ENCODE assay signal across 16 cellular contexts in the genomic region with DNA sequence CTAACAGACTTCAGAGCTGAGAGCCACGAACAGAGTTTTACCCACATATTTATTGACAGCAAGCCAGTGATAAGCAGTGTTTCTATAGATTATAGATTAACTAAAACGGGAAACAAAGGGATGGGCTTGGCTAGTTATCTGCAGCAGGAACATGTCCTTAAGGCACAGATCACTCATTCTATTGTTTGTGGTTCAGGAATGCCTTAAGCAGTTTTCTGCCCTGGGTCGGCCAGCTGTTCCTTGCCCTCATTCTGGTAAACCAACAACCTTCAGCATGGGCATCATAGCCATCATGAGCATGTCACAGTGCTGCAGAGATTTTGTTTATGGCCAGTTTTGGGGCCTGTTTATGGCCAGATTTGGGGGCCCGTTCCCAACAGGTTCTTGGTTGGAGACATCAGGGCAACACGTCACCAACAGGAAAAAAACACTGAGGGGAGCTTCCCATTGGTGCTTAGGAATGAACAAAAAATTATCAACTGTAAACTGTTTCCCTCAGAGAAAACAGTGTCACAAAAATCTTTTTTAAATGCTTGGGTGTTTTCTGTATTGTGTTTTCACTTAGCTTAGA. TPM values are rescaled to one million over a fixed set of nuclear protein-coding genes. Genes with fewer than 3 reads are reported as not detected.
DNase-seq lines count a peak whose midpoint lies in the region; ATAC-seq, FAIRE-seq and TF ChIP-seq lines count a peak whose summit lies in the region.
"Not testable (repeated sequence)": the region's sequence is repeated elsewhere in the genome, so short reads cannot be mapped to it uniquely, and the experiment has no call there.
"Had no signal": no experiment of that assay in that cellular context is flagged by ENCODE, and none has a peak within 500 bp of the region (broad histone marks: within the 10 kb centered on the region; RNA-seq: fewer than 3 reads in every experiment).

No MANE protein-coding gene starts in this region.

- not testable (repeated sequence) for H3F3A ChIP-seq in smooth muscle cell (ENCODE audit: low read depth)

- FAIRE-seq in astrocyte (lab: Jason Lieb, UNC); HepG2 (lab: Jason Lieb, UNC): not testable (repeated sequence)

- H3K4me1 Mint-ChIP-seq in astrocyte (ENCODE audit: low read depth, unreplicated experiment): not testable (repeated sequence)

- in situ Hi-C loops in HepG2 (cut with HindIII; ENCODE audit: extremely low pct_ligation_motif_present, low pct_unique_long_range_greater_than_20kb): not testable (repeated sequence)

- H3K79me2 ChIP-seq in astrocyte (ENCODE audit: insufficient read depth, low read length); HepG2 (ENCODE audit: insufficient read depth, low read length); osteoblast (ENCODE audit: insufficient read depth, low read length); smooth muscle cell (ENCODE audit: low read depth): not testable (repeated sequence)

- not testable (repeated sequence) for TF ChIP-seq CTCF in RWPE2 (IDR thresholded peaks at IDR 0.05; ENCODE audit: poor library complexity, severe bottlenecking); astrocyte (IDR thresholded peaks at IDR 0.05; ENCODE audit: insufficient read depth, low read depth, low read length); HepG2 (CRISPR knock-in tag; IDR thresholded peaks at IDR 0.05); osteoblast (IDR thresholded peaks at IDR 0.05; ENCODE audit: extremely low read depth, low read depth, low read length); smooth muscle cell (IDR thresholded peaks at IDR 0.05; ENCODE audit: borderline replicate concordance, insufficient read depth, poor library complexity, severe bottlenecking)

- CTCF ChIA-PET in HepG2 (lab: Yijun Ruan, JAX; ENCODE audit: low intra/inter-chr PET ratio, low total read pairs): not testable (repeated sequence)

- H3K4me2 ChIP-seq in astrocyte (ENCODE audit: low read length) (peak overlapping the region; percentile 70), HepG2 (ENCODE audit: low read depth, low read length) (peak overlapping the region; percentile 66), osteoblast (ENCODE audit: insufficient read depth, low read length) (peak overlapping the region; percentile 79), smooth muscle cell (peak overlapping the region; percentile 2)

- intact Hi-C loops in HepG2 (cut with micrococcal nuclease; ENCODE audit: unreplicated experiment): loop anchor here (2.0 kb wide), 1 partner anchor 97 kb away; the partner anchor contains the start of genes MITD1 and MRPL30

- peaks cover 13% of the 10 kb centered on the region for H3K36me3 Mint-ChIP-seq in astrocyte (ENCODE audit: low read depth, unreplicated experiment)

- H3K36me3 ChIP-seq in RWPE2 (ENCODE audit: low read depth); astrocyte (ENCODE audit: insufficient read depth, low read length); HepG2 (replicated peaks in 1 of 2; ENCODE audit: control insufficient read depth in 1 of 2, insufficient read depth in 2 of 2, low read length in 2 of 2); osteoblast (ENCODE audit: insufficient read depth, low read length); smooth muscle cell (ENCODE audit: low read depth): not testable (repeated sequence)

- not testable (repeated sequence) for H3K4me1 ChIP-seq in RWPE2 (ENCODE audit: insufficient read depth, poor library complexity, severe bottlenecking); astrocyte (ENCODE audit: insufficient read depth, low read length); osteoblast (ENCODE audit: insufficient read depth, low read length); smooth muscle cell (ENCODE audit: low read depth)
- H3K4me1 ChIP-seq in HepG2 (ENCODE audit: insufficient read depth, low read length): peaks cover 39% of the 10 kb centered on the region

- not testable (repeated sequence) for H3K9me3 ChIP-seq in RWPE2 (ENCODE audit: severe bottlenecking); astrocyte (ENCODE audit: insufficient read depth, low read depth, low read length); osteoblast (ENCODE audit: low read depth, low read length); smooth muscle cell (replicated peaks; ENCODE audit: low read depth)
- H3K9me3 ChIP-seq in HepG2 (ENCODE audit: low read length): peaks cover 10% of the 10 kb centered on the region

- peak; percentile 4 for DNase-seq in DMS 273 (lab: John Stamatoyannopoulos, UW; ENCODE audit: unreplicated experiment)
- DNase-seq in LHCN-M2 (ENCODE audit: low read depth): peak; percentile 67
- DNase-seq in RWPE2 (ENCODE audit: low spot score); astrocyte (ENCODE audit: low read depth); epithelial cell of prostate (ENCODE audit: low read depth, low spot score); HepG2 (ENCODE audit: low spot score); osteoblast (ENCODE audit: insufficient read length, low spot score, missing footprints); smooth muscle cell (lab: John Stamatoyannopoulos, UW; ENCODE audit: unreplicated experiment): not testable (repeated sequence)

- H2AFZ ChIP-seq in astrocyte (ENCODE audit: low read depth, low read length); HepG2 (ENCODE audit: low read length); smooth muscle cell (ENCODE audit: low read depth): not testable (repeated sequence)
- H2AFZ ChIP-seq in osteoblast (ENCODE audit: low read length): peak overlapping the region; percentile 39

- not testable (repeated sequence) for H3K27me3 ChIP-seq in RWPE2 (ENCODE audit: insufficient read depth, poor library complexity, severe bottlenecking); astrocyte (ENCODE audit: insufficient read depth, low read length); HepG2 (ENCODE audit: control insufficient read depth in 1 of 2, insufficient read depth in 2 of 2, low read length in 2 of 2); osteoblast (ENCODE audit: insufficient read depth, low read length); smooth muscle cell (ENCODE audit: low read depth)

- TF ChIP-seq RAD21 in HepG2 (CRISPR knock-in tag; IDR thresholded peaks at IDR 0.05): not testable (repeated sequence)

- not testable (repeated sequence) for TF ChIP-seq EP300 in HepG2 (IDR thresholded peaks at IDR 0.05; ENCODE audit: low read depth in 2 of 2, low read length in 2 of 2); HepG2 (CRISPR knock-in tag; IDR thresholded peaks at IDR 0.05; ENCODE audit: borderline replicate concordance)

- H3K27ac ChIP-seq in RWPE2 (ENCODE audit: poor library complexity, severe bottlenecking): peak overlapping the region; percentile 22
- H3K27ac ChIP-seq in astrocyte (ENCODE audit: low read depth, low read length); osteoblast (ENCODE audit: low read depth, low read length); smooth muscle cell (ENCODE audit: low read depth): not testable (repeated sequence)
- H3K27ac ChIP-seq in epithelial cell of prostate: peak overlapping the region; percentile 54
- peak overlapping the region; percentile 64 for H3K27ac ChIP-seq in HepG2 (ENCODE audit: extremely low read length, insufficient read depth, low read length)

- not testable (repeated sequence) for H3K4me3 Mint-ChIP-seq in astrocyte (ENCODE audit: unreplicated experiment)

- peaks cover 19% of the 10 kb centered on the region for H3K9me3 Mint-ChIP-seq in astrocyte (ENCODE audit: unreplicated experiment)

- POLR2A ChIA-PET in HepG2 (lab: Yijun Ruan, JAX): interaction anchor here (1.1 to 3.4 kb wide), 6 partner anchors 46 to 212 kb away, joined by 3 to 22 read pairs (median 6); partner anchors contain the start of genes C2orf15, EIF5B, LIPT1 and REV1

- WGBS in HepG2 (ENCODE audit: low lambda C conversion rate): 31% methylated on average over 5 of the region's 5 CpGs
- 87% methylated on average over 5 of the region's 5 CpGs for WGBS in smooth muscle cell (ENCODE audit: low lambda C conversion rate)

- not testable (repeated sequence) for BruUV-seq in HepG2 (replicated peaks; lab: Mats Ljungman, UMichigan)

- peak overlapping the region; percentile 84 for H3K27ac Mint-ChIP-seq in astrocyte (ENCODE audit: unreplicated experiment)

- H3K4me3 ChIP-seq in RWPE2 (ENCODE audit: severe bottlenecking); astrocyte (ENCODE audit: insufficient read depth, low read depth, low read length); HepG2 (replicated peaks in 1 of 3; ENCODE audit: insufficient read depth in 1 of 3, low read depth in 2 of 3, low read length in 3 of 3); smooth muscle cell: not testable (repeated sequence)
- H3K4me3 ChIP-seq in osteoblast (ENCODE audit: insufficient read depth, low read length): peak overlapping the region; percentile 56

- not testable (repeated sequence) for H4K20me1 ChIP-seq in astrocyte (ENCODE audit: insufficient read depth, low read length); HepG2 (ENCODE audit: insufficient read depth, low read length); osteoblast (ENCODE audit: insufficient read depth, low read length); smooth muscle cell (ENCODE audit: low read depth)

- ATAC-seq in RWPE2 (ENCODE audit: low read depth); HepG2: not testable (repeated sequence)

- not testable (repeated sequence) for TF ChIP-seq POLR2A in HepG2 (IDR thresholded peaks at IDR 0.05; ENCODE audit: insufficient read depth in 1 of 2, low read depth in 2 of 2, low read length in 2 of 2)

- not testable (repeated sequence) for H3K27me3 Mint-ChIP-seq in astrocyte (ENCODE audit: low read depth, unreplicated experiment)

- H3K9ac ChIP-seq in astrocyte (ENCODE audit: low read length); HepG2 (ENCODE audit: insufficient read depth, low read depth, low read length); smooth muscle cell (ENCODE audit: low read depth): not testable (repeated sequence)

RNA-seq across cellular contexts. Expression of gene LYG1, which starts 22.7 kb away (rescaled TPM):
- 0.26 and 0.86 TPM in 2 replicates for total RNA-seq in LHCN-M2 (2014; rRNA removed)
- polyA plus RNA-seq in LHCN-M2 (2012): 0.28 TPM
- total RNA-seq in astrocyte: 1.1 and 1.3 TPM in 2 replicates
- 0.49 and 1.00 TPM in 2 replicates for total RNA-seq in HepG2 (2016; rRNA removed; fragmentation: Illumina TruSeq; extraction: Trizol)
- total RNA-seq in HepG2 (2016; cell fraction: cytosol; rRNA removed; fragmentation: Illumina TruSeq; extraction: Trizol; ENCODE audit: low read depth): 0.40 and 0.53 TPM in 2 replicates
- 0.39 and 1.0 TPM in 2 replicates for total RNA-seq in HepG2 (2016; cell fraction: insoluble cytoplasmic fraction; rRNA removed; fragmentation: Illumina TruSeq; extraction: Trizol)
- 0.31 and 0.68 TPM in 2 replicates for total RNA-seq in HepG2 (2016; cell fraction: membrane; rRNA removed; fragmentation: Illumina TruSeq; extraction: Trizol)
- 1.8 and 2.8 TPM in 2 replicates for total RNA-seq in HepG2 (2016; cell fraction: nucleus; rRNA removed; fragmentation: Illumina TruSeq; extraction: Trizol)
- polyA plus RNA-seq in HepG2 (2011; rRNA removed): 2.9 and 3.4 TPM in 2 replicates
- 1.0 and 1.1 TPM in 2 replicates for polyA plus RNA-seq in HepG2 (2011; cell fraction: cytosol; rRNA removed)
- 12.8 and 15.8 TPM in 2 replicates for polyA plus RNA-seq in HepG2 (2011; cell fraction: nucleus; rRNA removed)
- polyA plus RNA-seq in HepG2 (2012): 1.5 and 3.3 TPM in 2 replicates
- 0.41 and 0.78 TPM in 2 replicates for polyA plus RNA-seq in HepG2 (2016; cell fraction: cytosol; fragmentation: Illumina TruSeq; extraction: Trizol; ENCODE audit: low read depth)
- polyA plus RNA-seq in HepG2 (2016; cell fraction: insoluble cytoplasmic fraction; fragmentation: Illumina TruSeq; extraction: Trizol; ENCODE audit: low read depth): 0.44 TPM in 1 of 2 replicates, not detected in the other
- polyA plus RNA-seq in HepG2 (2016; cell fraction: membrane; fragmentation: Illumina TruSeq; extraction: Trizol; ENCODE audit: low read depth): 0.19 and 0.57 TPM in 2 replicates
- 6.3 and 6.6 TPM in 2 replicates for polyA plus RNA-seq in HepG2 (2016; cell fraction: nucleus; fragmentation: Illumina TruSeq; extraction: Trizol; ENCODE audit: insufficient read depth, low read depth)
- polyA minus RNA-seq in HepG2 (2011; rRNA and poly(A)+ RNA removed; ENCODE audit: low replicate concordance): 0.51 TPM in 1 of 2 replicates, not detected in the other
- polyA minus RNA-seq in HepG2 (2011; cell fraction: cytosol; rRNA and poly(A)+ RNA removed): not detected in 2 replicates
- 0.52 and 2.6 TPM in 2 replicates for polyA minus RNA-seq in HepG2 (2011; cell fraction: nucleus; rRNA and poly(A)+ RNA removed)
- under 0.01 and 0.88 TPM in 2 replicates for total RNA-seq in osteoblast
- total RNA-seq in smooth muscle cell: 1.1 and 1.6 TPM in 2 replicates
- 0.16 and 1.5 TPM in 2 replicates for polyA plus RNA-seq in smooth muscle cell
- total RNA-seq: G401 had no signal

RNA-seq across cellular contexts. Expression of gene LYG2, which starts 22.8 kb away (rescaled TPM):
- total RNA-seq in LHCN-M2 (2014; rRNA removed) (not detected in 2 replicates), astrocyte (not detected in 2 replicates), HepG2 (2016; rRNA removed; fragmentation: Illumina TruSeq; extraction: Trizol) (0.15 TPM in 1 of 2 replicates, not detected in the other), osteoblast (not detected in 2 replicates), smooth muscle cell (not detected in 2 replicates)
- polyA plus RNA-seq in LHCN-M2 (2012): 0.10 TPM
- total RNA-seq in HepG2 (2016; cell fraction: cytosol; rRNA removed; fragmentation: Illumina TruSeq; extraction: Trizol; ENCODE audit: low read depth): not detected in 2 replicates
- total RNA-seq in HepG2 (2016; cell fraction: insoluble cytoplasmic fraction; rRNA removed; fragmentation: Illumina TruSeq; extraction: Trizol): 0.26 TPM in 1 of 2 replicates, not detected in the other
- total RNA-seq in HepG2 (2016; cell fraction: membrane; rRNA removed; fragmentation: Illumina TruSeq; extraction: Trizol): not detected in 2 replicates
- total RNA-seq in HepG2 (2016; cell fraction: nucleus; rRNA removed; fragmentation: Illumina TruSeq; extraction: Trizol): not detected in 2 replicates
- polyA plus RNA-seq in HepG2 (2011; rRNA removed) (0.18 and 0.42 TPM in 2 replicates), smooth muscle cell (not detected in 2 replicates)
- 0.13 and 0.21 TPM in 2 replicates for polyA plus RNA-seq in HepG2 (2011; cell fraction: cytosol; rRNA removed)
- 0.74 and 1.5 TPM in 2 replicates for polyA plus RNA-seq in HepG2 (2011; cell fraction: nucleus; rRNA removed)
- polyA plus RNA-seq in HepG2 (2012): 0.54 and 0.64 TPM in 2 replicates
- polyA plus RNA-seq in HepG2 (2016; cell fraction: cytosol; fragmentation: Illumina TruSeq; extraction: Trizol; ENCODE audit: low read depth): not detected in 2 replicates
- polyA plus RNA-seq in HepG2 (2016; cell fraction: insoluble cytoplasmic fraction; fragmentation: Illumina TruSeq; extraction: Trizol; ENCODE audit: low read depth): 0.41 TPM in 1 of 2 replicates, not detected in the other
- polyA plus RNA-seq in HepG2 (2016; cell fraction: membrane; fragmentation: Illumina TruSeq; extraction: Trizol; ENCODE audit: low read depth): not detected in 2 replicates
- polyA plus RNA-seq in HepG2 (2016; cell fraction: nucleus; fragmentation: Illumina TruSeq; extraction: Trizol; ENCODE audit: insufficient read depth, low read depth): 0.68 TPM in 1 of 2 replicates, not detected in the other
- not detected in 2 replicates for polyA minus RNA-seq in HepG2 (2011; rRNA and poly(A)+ RNA removed; ENCODE audit: low replicate concordance)
- not detected in 2 replicates for polyA minus RNA-seq in HepG2 (2011; cell fraction: cytosol; rRNA and poly(A)+ RNA removed)
- polyA minus RNA-seq in HepG2 (2011; cell fraction: nucleus; rRNA and poly(A)+ RNA removed): not detected in 2 replicates
- total RNA-seq: Calu3; CD4-positive, alpha-beta memory T cell; G401; GM12878; H1; H9 had no signal
- polyA plus RNA-seq: AG04450; CD14-positive monocyte; CD4-positive, alpha-beta memory T cell; H1 had no signal

RNA-seq across cellular contexts. Expression of gene TXNDC9, which starts 57.9 kb away (rescaled TPM):
- 56.7 and 74.7 TPM in 2 replicates for total RNA-seq in LHCN-M2 (2014; rRNA removed)
- 24.9 TPM for polyA plus RNA-seq in LHCN-M2 (2012)
- 42.8 and 48.3 TPM in 2 replicates for total RNA-seq in astrocyte
- 94.6 and 149 TPM in 2 replicates for total RNA-seq in HepG2 (2016; rRNA removed; fragmentation: Illumina TruSeq; extraction: Trizol)
- total RNA-seq in HepG2 (2016; cell fraction: cytosol; rRNA removed; fragmentation: Illumina TruSeq; extraction: Trizol; ENCODE audit: low read depth): 23.0 and 25.3 TPM in 2 replicates
- 84.4 and 162 TPM in 2 replicates for total RNA-seq in HepG2 (2016; cell fraction: insoluble cytoplasmic fraction; rRNA removed; fragmentation: Illumina TruSeq; extraction: Trizol)
- total RNA-seq in HepG2 (2016; cell fraction: membrane; rRNA removed; fragmentation: Illumina TruSeq; extraction: Trizol): 30.4 and 30.6 TPM in 2 replicates
- 42.3 and 42.7 TPM in 2 replicates for total RNA-seq in HepG2 (2016; cell fraction: nucleus; rRNA removed; fragmentation: Illumina TruSeq; extraction: Trizol)
- polyA plus RNA-seq in HepG2 (2011; rRNA removed): 25.9 and 35.2 TPM in 2 replicates
- polyA plus RNA-seq in HepG2 (2011; cell fraction: cytosol; rRNA removed): 16.4 and 18.1 TPM in 2 replicates
- 14.9 and 16.5 TPM in 2 replicates for polyA plus RNA-seq in HepG2 (2011; cell fraction: nucleus; rRNA removed)
- 33.6 and 35.4 TPM in 2 replicates for polyA plus RNA-seq in HepG2 (2012)
- 12.7 and 13.2 TPM in 2 replicates for polyA plus RNA-seq in HepG2 (2016; cell fraction: cytosol; fragmentation: Illumina TruSeq; extraction: Trizol; ENCODE audit: low read depth)
- polyA plus RNA-seq in HepG2 (2016; cell fraction: insoluble cytoplasmic fraction; fragmentation: Illumina TruSeq; extraction: Trizol; ENCODE audit: low read depth): 128 and 141 TPM in 2 replicates
- 18.2 and 18.4 TPM in 2 replicates for polyA plus RNA-seq in HepG2 (2016; cell fraction: membrane; fragmentation: Illumina TruSeq; extraction: Trizol; ENCODE audit: low read depth)
- polyA plus RNA-seq in HepG2 (2016; cell fraction: nucleus; fragmentation: Illumina TruSeq; extraction: Trizol; ENCODE audit: insufficient read depth, low read depth): 44.6 and 49.5 TPM in 2 replicates
- polyA minus RNA-seq in HepG2 (2011; rRNA and poly(A)+ RNA removed; ENCODE audit: low replicate concordance): 13.1 and 19.5 TPM in 2 replicates
- polyA minus RNA-seq in HepG2 (2011; cell fraction: cytosol; rRNA and poly(A)+ RNA removed): 17.4 and 18.8 TPM in 2 replicates
- polyA minus RNA-seq in HepG2 (2011; cell fraction: nucleus; rRNA and poly(A)+ RNA removed): 50.1 and 65.8 TPM in 2 replicates
- total RNA-seq in osteoblast: 75.7 and 95.9 TPM in 2 replicates
- 53.8 and 66.5 TPM in 2 replicates for total RNA-seq in smooth muscle cell
- polyA plus RNA-seq in smooth muscle cell: 38.0 and 41.2 TPM in 2 replicates

RNA-seq across cellular contexts. Expression of gene EIF5B, which starts 58.9 kb away (rescaled TPM):
- 13.7 and 25.2 TPM in 2 replicates for total RNA-seq in LHCN-M2 (2014; rRNA removed)
- 23.8 TPM for polyA plus RNA-seq in LHCN-M2 (2012)
- total RNA-seq in astrocyte: 60.2 and 65.6 TPM in 2 replicates
- total RNA-seq in HepG2 (2016; rRNA removed; fragmentation: Illumina TruSeq; extraction: Trizol): 32.1 and 66.4 TPM in 2 replicates
- total RNA-seq in HepG2 (2016; cell fraction: cytosol; rRNA removed; fragmentation: Illumina TruSeq; extraction: Trizol; ENCODE audit: low read depth): 6.2 and 6.7 TPM in 2 replicates
- total RNA-seq in HepG2 (2016; cell fraction: insoluble cytoplasmic fraction; rRNA removed; fragmentation: Illumina TruSeq; extraction: Trizol): 32.8 and 60.2 TPM in 2 replicates
- total RNA-seq in HepG2 (2016; cell fraction: membrane; rRNA removed; fragmentation: Illumina TruSeq; extraction: Trizol): 9.9 and 11.7 TPM in 2 replicates
- total RNA-seq in HepG2 (2016; cell fraction: nucleus; rRNA removed; fragmentation: Illumina TruSeq; extraction: Trizol): 63.2 and 71.3 TPM in 2 replicates
- polyA plus RNA-seq in HepG2 (2011; rRNA removed): 8.8 and 10.3 TPM in 2 replicates
- polyA plus RNA-seq in HepG2 (2011; cell fraction: cytosol; rRNA removed): 5.0 and 7.6 TPM in 2 replicates
- 14.0 and 20.9 TPM in 2 replicates for polyA plus RNA-seq in HepG2 (2011; cell fraction: nucleus; rRNA removed)
- 34.6 and 47.7 TPM in 2 replicates for polyA plus RNA-seq in HepG2 (2012)
- 2.8 and 3.6 TPM in 2 replicates for polyA plus RNA-seq in HepG2 (2016; cell fraction: cytosol; fragmentation: Illumina TruSeq; extraction: Trizol; ENCODE audit: low read depth)
- 175 TPM in 2 replicates for polyA plus RNA-seq in HepG2 (2016; cell fraction: insoluble cytoplasmic fraction; fragmentation: Illumina TruSeq; extraction: Trizol; ENCODE audit: low read depth)
- polyA plus RNA-seq in HepG2 (2016; cell fraction: membrane; fragmentation: Illumina TruSeq; extraction: Trizol; ENCODE audit: low read depth): 6.0 and 8.8 TPM in 2 replicates
- polyA plus RNA-seq in HepG2 (2016; cell fraction: nucleus; fragmentation: Illumina TruSeq; extraction: Trizol; ENCODE audit: insufficient read depth, low read depth): 89.4 and 99.8 TPM in 2 replicates
- 32.5 and 38.3 TPM in 2 replicates for polyA minus RNA-seq in HepG2 (2011; rRNA and poly(A)+ RNA removed; ENCODE audit: low replicate concordance)
- polyA minus RNA-seq in HepG2 (2011; cell fraction: cytosol; rRNA and poly(A)+ RNA removed): 10.5 and 11.6 TPM in 2 replicates
- 79.6 and 91.4 TPM in 2 replicates for polyA minus RNA-seq in HepG2 (2011; cell fraction: nucleus; rRNA and poly(A)+ RNA removed)
- total RNA-seq in osteoblast: 11.2 and 15.9 TPM in 2 replicates
- total RNA-seq in smooth muscle cell: 23.3 and 29.2 TPM in 2 replicates
- polyA plus RNA-seq in smooth muscle cell: 17.1 and 21.7 TPM in 2 replicates

Comparison
In these comparisons a context has a peak if more than half of its experiments do, and no peak if none do; other contexts are left out.
1. H3K4me2 ChIP-seq: peak in every context shown above with its lines; median percentile 79 in osteoblast; 70 in astrocyte; 66 in HepG2; 2 in smooth muscle cell.